In genomic region chr6:157014871-157015270, GRCh38 we compare ENCODE assay signal across 1 cellular context.
TF ChIP-seq lines count a peak whose summit lies in the region.

No MANE protein-coding gene starts in this region.

TF ChIP-seq in GM12878, 131 proteins besides CTCF, POLR2A, EP300 and RAD21 (continued from another document):
- TF ChIP-seq, protein P1, sequence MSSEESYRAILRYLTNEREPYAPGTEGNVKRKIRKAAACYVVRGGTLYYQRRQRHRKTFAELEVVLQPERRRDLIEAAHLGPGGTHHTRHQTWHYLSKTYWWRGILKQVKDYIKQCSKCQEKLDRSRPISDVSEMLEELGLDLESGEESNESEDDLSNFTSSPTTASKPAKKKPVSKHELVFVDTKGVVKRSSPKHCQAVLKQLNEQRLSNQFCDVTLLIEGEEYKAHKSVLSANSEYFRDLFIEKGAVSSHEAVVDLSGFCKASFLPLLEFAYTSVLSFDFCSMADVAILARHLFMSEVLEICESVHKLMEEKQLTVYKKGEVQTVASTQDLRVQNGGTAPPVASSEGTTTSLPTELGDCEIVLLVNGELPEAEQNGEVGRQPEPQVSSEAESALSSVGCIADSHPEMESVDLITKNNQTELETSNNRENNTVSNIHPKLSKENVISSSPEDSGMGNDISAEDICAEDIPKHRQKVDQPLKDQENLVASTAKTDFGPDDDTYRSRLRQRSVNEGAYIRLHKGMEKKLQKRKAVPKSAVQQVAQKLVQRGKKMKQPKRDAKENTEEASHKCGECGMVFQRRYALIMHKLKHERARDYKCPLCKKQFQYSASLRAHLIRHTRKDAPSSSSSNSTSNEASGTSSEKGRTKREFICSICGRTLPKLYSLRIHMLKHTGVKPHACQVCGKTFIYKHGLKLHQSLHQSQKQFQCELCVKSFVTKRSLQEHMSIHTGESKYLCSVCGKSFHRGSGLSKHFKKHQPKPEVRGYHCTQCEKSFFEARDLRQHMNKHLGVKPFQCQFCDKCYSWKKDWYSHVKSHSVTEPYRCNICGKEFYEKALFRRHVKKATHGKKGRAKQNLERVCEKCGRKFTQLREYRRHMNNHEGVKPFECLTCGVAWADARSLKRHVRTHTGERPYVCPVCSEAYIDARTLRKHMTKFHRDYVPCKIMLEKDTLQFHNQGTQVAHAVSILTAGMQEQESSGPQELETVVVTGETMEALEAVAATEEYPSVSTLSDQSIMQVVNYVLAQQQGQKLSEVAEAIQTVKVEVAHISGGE (CRISPR knock-in tag; IDR thresholded peaks at IDR 0.05): no peak
- TF ChIP-seq CBX3 (IDR thresholded peaks at IDR 0.05; ENCODE audit: borderline replicate concordance, low read depth): no peak
- TF ChIP-seq NBN (IDR thresholded peaks at IDR 0.05): no peak
- TF ChIP-seq SREBF1 (IDR thresholded peaks at IDR 0.05; ENCODE audit: low read length): no peak
- TF ChIP-seq KDM1A (IDR thresholded peaks at IDR 0.05; ENCODE audit: borderline replicate concordance): no peak
- no peak for TF ChIP-seq MYB (IDR thresholded peaks at IDR 0.05; ENCODE audit: borderline replicate concordance, low read depth, low read length)
- TF ChIP-seq ZNF217 (IDR thresholded peaks at IDR 0.05): no peak
